ENCODE assay signal across 22 cellular contexts in genomic region chr16:50188619-50189136, GRCh38. TPM values are rescaled to one million over a fixed set of nuclear protein-coding genes. Genes with fewer than 3 reads are reported as not detected.
DNase-seq lines count a peak whose midpoint lies in the region; ATAC-seq and TF ChIP-seq lines count a peak whose summit lies in the region.
"Had no signal": no experiment of that assay in that cellular context is flagged by ENCODE, and none has a peak within 500 bp of the region (broad histone marks: within the 10 kb centered on the region; RNA-seq: fewer than 3 reads in every experiment).

No MANE protein-coding gene starts in this region.

- H3K4ac ChIP-seq in trophoblast cell (ENCODE audit: low read depth, low read length), result no peak overlapping the region

- no CpG with 5 or more reads among the region's 3 CpGs for WGBS in trophoblast cell (ENCODE audit: extremely low coverage, insufficient coverage, insufficient read length)

- no peak overlapping the region for H2AK5ac ChIP-seq in trophoblast cell (ENCODE audit: low read length)

- H4K91ac ChIP-seq in trophoblast cell (ENCODE audit: low read depth, low read length), result no peak overlapping the region

- H3K27ac Mint-ChIP-seq in CD4-positive, CD25-positive, alpha-beta regulatory T cell, result peak overlapping the region in 2 of 3 donors; percentile 41 to 47
- H3K27ac Mint-ChIP-seq: B cell, CD14-positive monocyte, HFFc6 had no signal

- H3K9ac ChIP-seq in trophoblast cell (ENCODE audit: low read length), result no peak overlapping the region

- H3K27me3 Mint-ChIP-seq in CD4-positive, CD25-positive, alpha-beta regulatory T cell, result no peaks in the 10 kb centered on the region
- H3K27me3 Mint-ChIP-seq: B cell had no signal

- H2BK5ac ChIP-seq in trophoblast cell (ENCODE audit: low read depth, low read length, poor library complexity), result no peak overlapping the region

- no peaks in the 10 kb centered on the region for H3K9me3 Mint-ChIP-seq in CD4-positive, CD25-positive, alpha-beta regulatory T cell
- H3K9me3 Mint-ChIP-seq: CD14-positive monocyte, HFFc6 had no signal

- H3K4me2 ChIP-seq in trophoblast cell (ENCODE audit: low read length), result no peak overlapping the region

- no peak for TF ChIP-seq CTCF in LNCaP clone FGC (IDR thresholded peaks at IDR 0.05; ENCODE audit: control insufficient read depth, extremely low read depth, insufficient read depth)
- no peak for TF ChIP-seq CTCF in epithelial cell of esophagus (IDR thresholded peaks at IDR 0.05; ENCODE audit: insufficient read depth, low read depth, low read length, missing control alignments)
- TF ChIP-seq CTCF in uterus (IDR thresholded peaks at IDR 0.05), result no peak

- H3K27ac ChIP-seq in CD4-positive, CD25-positive, alpha-beta regulatory T cell (ENCODE audit: insufficient read depth, low read length, poor library complexity, severe bottlenecking), result no peak overlapping the region
- H3K27ac ChIP-seq in trophoblast cell (ENCODE audit: low read depth, low read length) (no peak overlapping the region), uterus (no peak overlapping the region)

- H3K27me3 ChIP-seq in CD4-positive, CD25-positive, alpha-beta regulatory T cell (ENCODE audit: control insufficient read depth, insufficient read depth, low read length), result no peaks in the 10 kb centered on the region
- no peaks in the 10 kb centered on the region for H3K27me3 ChIP-seq in trophoblast cell (ENCODE audit: insufficient read depth, low read length)
- H3K27me3 ChIP-seq in uterus, result no peaks in the 10 kb centered on the region

- H3K79me1 ChIP-seq in trophoblast cell (ENCODE audit: low read length), result no peaks in the 10 kb centered on the region

- no peaks in the 10 kb centered on the region for H3K9me3 ChIP-seq in CD4-positive, CD25-positive, alpha-beta regulatory T cell (ENCODE audit: control insufficient read depth in 2 of 2, low read length in 2 of 2)
- H3K9me3 ChIP-seq in trophoblast cell (ENCODE audit: insufficient read depth, low read depth, low read length) (no peaks in the 10 kb centered on the region), uterus (no peaks in the 10 kb centered on the region)

- H3K4me3 Mint-ChIP-seq in CD4-positive, CD25-positive, alpha-beta regulatory T cell, result peak overlapping the region in 2 of 4 donors; percentile 6 to 21
- H3K4me3 Mint-ChIP-seq: B cell, CD14-positive monocyte, HFFc6 had no signal

- no peak overlapping the region for H2BK12ac ChIP-seq in trophoblast cell (ENCODE audit: low read length)

- H3K36me3 Mint-ChIP-seq in CD4-positive, CD25-positive, alpha-beta regulatory T cell, result peaks cover 12% of the 10 kb centered on the region

- no peak overlapping the region for H3K23ac ChIP-seq in trophoblast cell (ENCODE audit: low read length)

- H4K12ac ChIP-seq in trophoblast cell (ENCODE audit: low read depth, low read length), result no peak overlapping the region

- no peak overlapping the region for H3K14ac ChIP-seq in trophoblast cell (ENCODE audit: low read length)

- no peak for DNase-seq in CD4-positive, CD25-positive, alpha-beta regulatory T cell
- DNase-seq in LNCaP clone FGC (ENCODE audit: low read depth) (peak; percentile 37), epithelial cell of esophagus (ENCODE audit: low read depth) (peak; percentile 70), trophoblast cell (peak; percentile 76 to 88), uterus (no peak), DMS53 treated with DMSO at 0.1 percent for 48 hours (lab: John Stamatoyannopoulos, UW; ENCODE audit: unreplicated experiment) (no peak), dermis blood vessel endothelial cell (no peak), cerebellar cortex (ENCODE audit: low spot score) (no peak)
- DNase-seq: DMS79, H7, HFFc6, KG1, MV-4-11, NCI-H1105 treated with DMSO at 0.1 percent for 48 hours, NCI-H1694, NCI-H2081, NCI-H446, NCI-H526, OCI-M1, Right ventricle myocardium superior had no signal

- intact Hi-C loops in uterus (cut with DNase I; ENCODE audit: low total_unique reads), result no loop called here

- no peaks in the 10 kb centered on the region for H3K36me3 ChIP-seq in CD4-positive, CD25-positive, alpha-beta regulatory T cell (ENCODE audit: control insufficient read depth, insufficient read depth, low read length)
- H3K36me3 ChIP-seq in trophoblast cell (ENCODE audit: control insufficient read depth in 1 of 2, insufficient read depth in 2 of 2, low read length in 2 of 2) (no peaks in the 10 kb centered on the region), uterus (no peaks in the 10 kb centered on the region)

- no peak overlapping the region for H2AFZ ChIP-seq in trophoblast cell (ENCODE audit: insufficient read depth, low read length, poor library complexity)

- no peaks in the 10 kb centered on the region for H3K79me2 ChIP-seq in trophoblast cell (ENCODE audit: control insufficient read depth, insufficient read depth, low read length, poor library complexity)

- H3K18ac ChIP-seq in trophoblast cell (ENCODE audit: low read length), result no peak overlapping the region

- no peak overlapping the region for H2BK120ac ChIP-seq in trophoblast cell (ENCODE audit: insufficient read depth, low read length, poor library complexity)

- H3K4me1 ChIP-seq in CD4-positive, CD25-positive, alpha-beta regulatory T cell (ENCODE audit: control insufficient read depth, insufficient read depth, low read length, poor library complexity, severe bottlenecking), result peaks cover 13% of the 10 kb centered on the region
- peaks cover 0 to 2% of the 10 kb centered on the region in 2 experiments for H3K4me1 ChIP-seq in trophoblast cell (ENCODE audit: control insufficient read depth in 1 of 2, insufficient read depth in 2 of 2, low read length in 2 of 2)
- peaks cover 0 to 6% of the 10 kb centered on the region in 2 donors for H3K4me1 ChIP-seq in uterus

- ATAC-seq in CD4-positive, CD25-positive, alpha-beta regulatory T cell (ENCODE audit: low read depth in 2 of 2), result no peak

- H3K4me3 ChIP-seq in CD4-positive, CD25-positive, alpha-beta regulatory T cell (ENCODE audit: low read depth, low read length), result no peak overlapping the region
- H3K4me3 ChIP-seq in LNCaP clone FGC (ENCODE audit: low read depth, low read length), result no peak overlapping the region
- H3K4me3 ChIP-seq in epithelial cell of esophagus (ENCODE audit: low read length), result no peak overlapping the region
- H3K4me3 ChIP-seq in trophoblast cell (ENCODE audit: low read depth, low read length), result no peak overlapping the region
- H3K4me3 ChIP-seq in uterus, result no peak overlapping the region

- no peak for TF ChIP-seq POLR2A in uterus (IDR thresholded peaks at IDR 0.05)

- peaks cover 32 to 64% (median 56%) of the 10 kb centered on the region in 4 donors for H3K4me1 Mint-ChIP-seq in CD4-positive, CD25-positive, alpha-beta regulatory T cell

- H4K8ac ChIP-seq in trophoblast cell (ENCODE audit: low read depth, low read length), result no peak overlapping the region

RNA-seq across cellular contexts. Expression of gene TENT4B, which starts 35.6 kb away (rescaled TPM):
- 19.7 TPM for total RNA-seq in CD4-positive, CD25-positive, alpha-beta regulatory T cell
- 1 to 10 TPM; 3.5 to 4.2 (median 3.5) TPM for polyA plus RNA-seq in CD4-positive, CD25-positive, alpha-beta regulatory T cell
- polyA plus RNA-seq in trophoblast cell (2013), result 13.0 and 13.3 TPM in 2 replicates
- 10 to 100 TPM in 2 of 4 donors, 1 to 10 TPM in 2; 5.9 to 24.7 (median 12.7) TPM for total RNA-seq in uterus
- 11.9 and 13.1 TPM in 2 replicates for total RNA-seq in dermis blood vessel endothelial cell

Comparison
In these comparisons a context has a peak if more than half of its experiments do, and no peak if none do; other contexts are left out.
1. DNase-seq: peak in LNCaP clone FGC (single experiment), epithelial cell of esophagus (single experiment) and trophoblast cell (2 of 2); none in CD4-positive, CD25-positive, alpha-beta regulatory T cell (0 of 3), uterus (0 of 2), DMS53 treated with DMSO at 0.1 percent for 48 hours (single experiment), dermis blood vessel endothelial cell (single experiment) and cerebellar cortex (single experiment).